Comparison of ENCODE assay signal across 17 cellular contexts in the genomic region with DNA sequence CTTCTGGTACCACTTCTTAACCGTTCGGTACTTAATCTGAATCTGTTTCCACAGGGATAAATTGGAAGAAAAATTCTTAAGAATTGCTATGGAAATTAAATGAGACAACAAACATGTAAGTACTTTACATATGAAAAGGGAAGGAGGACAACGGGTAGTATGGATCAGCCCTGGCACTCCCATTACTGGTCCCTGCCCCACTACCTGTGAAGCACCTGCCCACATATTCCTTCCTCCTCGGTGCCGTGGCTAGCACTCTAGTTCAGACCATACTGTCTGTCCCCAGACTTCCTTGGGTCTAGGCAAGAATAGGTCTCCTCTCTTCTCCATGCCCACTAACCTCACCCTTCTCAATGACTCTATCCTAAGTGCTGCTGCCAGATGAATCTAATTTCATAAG. TPM values are rescaled to one million over a fixed set of nuclear protein-coding genes. Genes with fewer than 3 reads are reported as not detected.
DNase-seq lines count a peak whose midpoint lies in the region; ATAC-seq, FAIRE-seq and TF ChIP-seq lines count a peak whose summit lies in the region.
"Had no signal": no experiment of that assay in that cellular context is flagged by ENCODE, and none has a peak within 500 bp of the region (broad histone marks: within the 10 kb centered on the region; RNA-seq: fewer than 3 reads in every experiment).

No MANE protein-coding gene starts in this region.

- H3K27me3 Mint-ChIP-seq in GM23338 (ENCODE audit: insufficient read depth, low read depth, poor library complexity) (peaks cover 3% of the 10 kb centered on the region), neural crest cell (ENCODE audit: low read depth) (no peaks in the 10 kb centered on the region)
- H3K27me3 Mint-ChIP-seq: CD4-positive, alpha-beta memory T cell had no signal

- H3K4me3 Mint-ChIP-seq in GM23338 = no peak overlapping the region
- H3K4me3 Mint-ChIP-seq in neural crest cell = no peak overlapping the region
- H3K4me3 Mint-ChIP-seq: CD4-positive, alpha-beta memory T cell; H9 had no signal

- ATAC-seq in GM23338 = peak; percentile 75
- no peak for ATAC-seq in HG02798 (IDR thresholded peaks at IDR 0.05; ENCODE audit: poor library complexity, unreplicated experiment)
- ATAC-seq: HCT116 had no signal

- H2BK120ac ChIP-seq in H1 (replicated peaks; ENCODE audit: low read depth, low read length) = no peak overlapping the region

- H2BK20ac ChIP-seq in H1 (ENCODE audit: low read length) = no peak overlapping the region

- H3K36me3 Mint-ChIP-seq in GM23338 (ENCODE audit: low read depth) = no peaks in the 10 kb centered on the region
- H3K36me3 Mint-ChIP-seq in neural crest cell (ENCODE audit: low read depth) = peaks cover 5% of the 10 kb centered on the region

- POLR2A ChIA-PET in H1 (lab: Charles Lee; ENCODE audit: partially characterized antibody) = no interaction called here

- H3K4me1 ChIP-seq in GM23338 (ENCODE audit: insufficient read depth) = peaks cover 20% of the 10 kb centered on the region
- H3K4me1 ChIP-seq in H1 (replicated peaks in 1 of 4; ENCODE audit: control insufficient read depth in 3 of 4, insufficient read depth in 4 of 4, low read length in 3 of 4) = peaks cover 0 to 5% (median 3%) of the 10 kb centered on the region in 4 experiments; a peak in 4 of 7 replicates

- no peak for TF ChIP-seq EP300 in H1 (IDR thresholded peaks at IDR 0.05; ENCODE audit: borderline replicate concordance in 1 of 2, low read depth in 2 of 2, low read length in 2 of 2)

- H3K9ac ChIP-seq in H1 (replicated peaks in 1 of 4; ENCODE audit: extremely low read depth in 1 of 4, low read depth in 3 of 4, low read length in 3 of 4) = no peak overlapping the region

- H2BK12ac ChIP-seq in H1 (ENCODE audit: low read depth, low read length) = no peak overlapping the region

- 77% methylated on average over 5 of the region's 5 CpGs; no CpG with 5 or more reads in 1 of the 2 experiments for WGBS in H1 (ENCODE audit: extremely low coverage in 1 of 2, insufficient coverage in 1 of 2, insufficient read length in 1 of 2, insufficient replicate concordance in 2 of 2, low coverage in 1 of 2, low lambda C conversion rate in 2 of 2, missing lambda C conversion rate in 1 of 2), 2 experiments

- CTCF ChIA-PET in H1 (lab: Charles Lee; ENCODE audit: partially characterized antibody) = interaction anchor here (0.8 to 1.3 kb wide), 2 partner anchors 17 to 20 kb away, joined by 3 read pairs; no protein-coding TSS in a partner anchor

- H3K27ac ChIP-seq in GM23338 (ENCODE audit: low read depth) (no peak overlapping the region), H1 (ENCODE audit: low read depth, low read length) (no peak overlapping the region)

- no peak overlapping the region for H2BK15ac ChIP-seq in H1 (ENCODE audit: low read length)

- no peak overlapping the region for H3K23ac ChIP-seq in H1 (ENCODE audit: insufficient read length)

- H3F3A ChIP-seq in GM23338 (replicated peaks; ENCODE audit: low read depth) = no peaks in the 10 kb centered on the region

- H3K36me3 ChIP-seq in GM23338 (ENCODE audit: insufficient read depth) (no peaks in the 10 kb centered on the region), H1 (ENCODE audit: control insufficient read depth in 2 of 4, insufficient read depth in 4 of 4, low read length in 3 of 4) (no peaks in the 10 kb centered on the region)

- H3K9me2 ChIP-seq in GM23338 (ENCODE audit: insufficient read depth) = no peaks in the 10 kb centered on the region

- no peak overlapping the region for H3K18ac ChIP-seq in H1 (ENCODE audit: extremely low read depth, low read length)

- H3K14ac ChIP-seq in H1 (ENCODE audit: insufficient read length) = no peak overlapping the region

- TF ChIP-seq POLR2A in GM12891 (IDR thresholded peaks at IDR 0.05; ENCODE audit: low read depth, low read length) (no peak), H1 (IDR thresholded peaks at IDR 0.05; ENCODE audit: control extremely low read depth in 1 of 2, low read depth in 2 of 2, low read length in 2 of 2) (no peak)

- FAIRE-seq in GM12891 (lab: Jason Lieb, UNC) = peak; percentile 16
- FAIRE-seq in H1 (lab: Jason Lieb, UNC) = no peak
- FAIRE-seq: GM12892 had no signal

- H2AK5ac ChIP-seq in H1 (ENCODE audit: low read depth, low read length) = no peak overlapping the region

- H2AFZ ChIP-seq in GM23338 (no peak overlapping the region), H1 (ENCODE audit: low read length) (no peak overlapping the region)

- H4K20me1 ChIP-seq in GM23338 (replicated peaks; ENCODE audit: insufficient read depth) (no peaks in the 10 kb centered on the region), H1 (replicated peaks in 1 of 2; ENCODE audit: control insufficient read depth in 1 of 2, insufficient read depth in 2 of 2, low read length in 2 of 2) (no peaks in the 10 kb centered on the region)

- H3K9me3 Mint-ChIP-seq in GM23338 (no peaks in the 10 kb centered on the region), neural crest cell (no peaks in the 10 kb centered on the region)
- H3K9me3 Mint-ChIP-seq: CD4-positive, alpha-beta memory T cell; H9 had no signal

- TF ChIP-seq CTCF in GM23338 (conservative IDR thresholded peaks at IDR 0.05; ENCODE audit: low read depth in 2 of 2) = no peak
- TF ChIP-seq CTCF in H1 (IDR thresholded peaks at IDR 0.05; ENCODE audit: control extremely low read depth in 1 of 3, insufficient read depth in 1 of 3, low read depth in 1 of 3, low read length in 3 of 3) = no peak
- no peak for TF ChIP-seq CTCF in neural crest cell (conservative IDR thresholded peaks at IDR 0.05)

- H3K4me2 ChIP-seq in GM23338 (no peak overlapping the region), H1 (ENCODE audit: insufficient read depth in 1 of 2, low read depth in 2 of 2, low read length in 2 of 2) (peak overlapping the region; percentile 9 to 30; a peak in 2 of 4 replicates)

- no peak overlapping the region for H2BK5ac ChIP-seq in H1 (ENCODE audit: low read depth, low read length)

- H3K79me1 ChIP-seq in H1 (ENCODE audit: low read depth, low read length) = no peaks in the 10 kb centered on the region

- no peak overlapping the region for H4K8ac ChIP-seq in H1 (ENCODE audit: extremely low read depth, insufficient read depth, low read length)

- no peak for TF ChIP-seq RAD21 in H1 (IDR thresholded peaks at IDR 0.05 in 1 of 2, conservative IDR thresholded peaks at IDR 0.05 in 1 of 2; ENCODE audit: low read depth in 2 of 2, low read length in 2 of 2)

- H3K9me3 ChIP-seq in H1 (ENCODE audit: insufficient read depth in 2 of 2, low read depth in 1 of 2, low read length in 1 of 2) = no peaks in the 10 kb centered on the region

- no peak overlapping the region for H3K4me3 ChIP-seq in GM23338
- H3K4me3 ChIP-seq in H1 (ENCODE audit: extremely low read depth in 1 of 4, insufficient read depth in 2 of 4, low read depth in 3 of 4, low read length in 4 of 4) = no peak overlapping the region

- H3K4ac ChIP-seq in H1 (replicated peaks; ENCODE audit: insufficient read length, low read depth, low read length) = no peak overlapping the region

- no peaks in the 10 kb centered on the region for H3K23me2 ChIP-seq in H1 (ENCODE audit: low read depth, low read length)

- DNase-seq in GM12891 (ENCODE audit: insufficient read length, low spot score) = no peak
- peak; percentile 23 for DNase-seq in GM23338 (ENCODE audit: low spot score)
- no peak for DNase-seq in H1 (ENCODE audit: low read depth in 1 of 2, low spot score in 2 of 2)
- DNase-seq in neural crest cell (ENCODE audit: low read depth, low spot score) = no peak
- no peak for DNase-seq in SK-N-DZ (ENCODE audit: low spot score)
- DNase-seq: C1 segment of cervical spinal cord; Calu3; CD4-positive, alpha-beta memory T cell; COR-L47; DMS53; DMS79 treated with DMSO at 0.1 percent for 48 hours; GF-D8; GOT3; H9 had no signal

- H3K27ac Mint-ChIP-seq in GM23338 = no peak overlapping the region
- H3K27ac Mint-ChIP-seq in neural crest cell (ENCODE audit: unreplicated experiment) = peak overlapping the region; percentile 59

- no peak overlapping the region for H4K5ac ChIP-seq in H1 (ENCODE audit: insufficient read length, low read depth, low read length)

- H4K91ac ChIP-seq in H1 (replicated peaks; ENCODE audit: insufficient read length, low read length) = no peak overlapping the region

- H3K79me2 ChIP-seq in GM23338 (replicated peaks; ENCODE audit: insufficient read depth) = no peaks in the 10 kb centered on the region
- H3K79me2 ChIP-seq in H1 (ENCODE audit: control insufficient read depth in 1 of 2, insufficient read depth in 2 of 2, low read length in 2 of 2) = no peaks in the 10 kb centered on the region

- H3K27me3 ChIP-seq in GM23338 (ENCODE audit: insufficient read depth) = no peaks in the 10 kb centered on the region
- no peaks in the 10 kb centered on the region for H3K27me3 ChIP-seq in H1 (replicated peaks in 1 of 4; ENCODE audit: control insufficient read depth in 3 of 4, extremely low read depth in 1 of 4, insufficient read depth in 3 of 4, low read length in 3 of 4)

- H3K4me1 Mint-ChIP-seq in GM23338 (peaks cover 32% of the 10 kb centered on the region), neural crest cell (peaks cover 11% of the 10 kb centered on the region)

- H3K56ac ChIP-seq in H1 (replicated peaks; ENCODE audit: insufficient read length, low read depth, low read length) = no peak overlapping the region

TF ChIP-seq in GM12891, 5 proteins besides CTCF, POLR2A, EP300 and RAD21 (continues in another document):
- TF ChIP-seq SPI1 (IDR thresholded peaks at IDR 0.05; ENCODE audit: low read depth, low read length) (no peak), PAX5 (IDR thresholded peaks at IDR 0.05; ENCODE audit: insufficient read depth, low read length, severe bottlenecking) (no peak)

TF ChIP-seq in GM23338, 12 proteins besides CTCF, POLR2A, EP300 and RAD21 (continues in another document):
- TF ChIP-seq NANOG (IDR thresholded peaks at IDR 0.05; ENCODE audit: borderline replicate concordance) = no peak
- no peak for TF ChIP-seq EZH2 (IDR thresholded peaks at IDR 0.05; ENCODE audit: low read depth, unreplicated experiment)

TF ChIP-seq in H1, 55 proteins besides CTCF, POLR2A, EP300 and RAD21 (continues in another document):
- TF ChIP-seq BACH1 (IDR thresholded peaks at IDR 0.05; ENCODE audit: low read length) = no peak

RNA-seq across cellular contexts. Expression of a gene that starts 46.2 kb away (rescaled TPM):
- polyA plus RNA-seq in GM12891 (2012; ENCODE audit: low read depth, missing spikeins) = 13.6 TPM
- total RNA-seq in GM23338 (2014; rRNA removed; shearing (Covaris generic)) = 28.7 and 33.4 TPM in 2 replicates
- polyA plus RNA-seq in GM23338 (2016; fragmentation: Nextera tagmentation; extraction: Ambion mirVana) = 18.3 and 20.0 TPM in 2 replicates
- total RNA-seq in H1 (2021; fragmentation: NEBNext Ultra II Directional; extraction: Animal tissue kit (Norgen Biotek cat#: 25700)) = 33.7 and 34.4 TPM in 2 replicates
- 7.5 and 10.7 TPM in 2 replicates for polyA plus RNA-seq in H1 (2011; rRNA removed)
- 11.5 TPM for polyA plus RNA-seq in H1 (2011; cell fraction: cytosol; rRNA removed)
- 16.6 TPM for polyA plus RNA-seq in H1 (2011; cell fraction: nucleus; rRNA removed)
- polyA plus RNA-seq in H1 (2012, experiment 1 of 2) = 14.1 to 27.9 TPM (median 17.1 TPM) in 4 replicates
- polyA plus RNA-seq in H1 (2012, experiment 2 of 2) = 2.0 TPM
- polyA plus RNA-seq in H1 (2013, experiment 1 of 2) = 14.7 TPM
- polyA plus RNA-seq in H1 (2013, experiment 2 of 2) = 14.9 TPM
- polyA minus RNA-seq in H1 (2011; rRNA and poly(A)+ RNA removed) = 11.1 and 13.8 TPM in 2 replicates
- 17.9 TPM for polyA minus RNA-seq in H1 (2011; cell fraction: cytosol; rRNA and poly(A)+ RNA removed)
- polyA minus RNA-seq in H1 (2011; cell fraction: nucleus; rRNA and poly(A)+ RNA removed) = 51.4 TPM
- total RNA-seq in neural crest cell = 20.7 and 22.4 TPM in 2 replicates
- polyA plus RNA-seq in SK-N-DZ (2014; cell fraction: cytosol; rRNA removed) = 17.1 and 23.3 TPM in 2 replicates
- polyA plus RNA-seq in SK-N-DZ (2014; cell fraction: nucleus; rRNA removed) = 11.5 and 13.0 TPM in 2 replicates
